ENCODE assay signal across 1 cellular context in genomic region chr2:151713291-151713903, GRCh38.
TF ChIP-seq lines count a peak whose summit lies in the region.

No MANE protein-coding gene starts in this region.

TF ChIP-seq in HepG2, 621 proteins besides CTCF, POLR2A, EP300 and RAD21 (continued from another document):
- TF ChIP-seq AHDC1 (CRISPR knock-in tag; IDR thresholded peaks at IDR 0.05; ENCODE audit: borderline replicate concordance), result no peak
- no peak for TF ChIP-seq SNAPC2 (CRISPR knock-in tag; IDR thresholded peaks at IDR 0.05)
- TF ChIP-seq PHF21A (CRISPR knock-in tag; IDR thresholded peaks at IDR 0.05), result no peak
- no peak for TF ChIP-seq AGO1 (IDR thresholded peaks at IDR 0.05; ENCODE audit: low read depth, low read length, poor library complexity, severe bottlenecking)
- TF ChIP-seq PAF1 (CRISPR knock-in tag; IDR thresholded peaks at IDR 0.05), result no peak
- TF ChIP-seq JUN (CRISPR knock-in tag; IDR thresholded peaks at IDR 0.05), result no peak
- TF ChIP-seq HIC2 (CRISPR knock-in tag; IDR thresholded peaks at IDR 0.05; ENCODE audit: low read depth), result no peak
TF ChIP-seq in HepG2: peak in this region for 0.
